In the genomic region with DNA sequence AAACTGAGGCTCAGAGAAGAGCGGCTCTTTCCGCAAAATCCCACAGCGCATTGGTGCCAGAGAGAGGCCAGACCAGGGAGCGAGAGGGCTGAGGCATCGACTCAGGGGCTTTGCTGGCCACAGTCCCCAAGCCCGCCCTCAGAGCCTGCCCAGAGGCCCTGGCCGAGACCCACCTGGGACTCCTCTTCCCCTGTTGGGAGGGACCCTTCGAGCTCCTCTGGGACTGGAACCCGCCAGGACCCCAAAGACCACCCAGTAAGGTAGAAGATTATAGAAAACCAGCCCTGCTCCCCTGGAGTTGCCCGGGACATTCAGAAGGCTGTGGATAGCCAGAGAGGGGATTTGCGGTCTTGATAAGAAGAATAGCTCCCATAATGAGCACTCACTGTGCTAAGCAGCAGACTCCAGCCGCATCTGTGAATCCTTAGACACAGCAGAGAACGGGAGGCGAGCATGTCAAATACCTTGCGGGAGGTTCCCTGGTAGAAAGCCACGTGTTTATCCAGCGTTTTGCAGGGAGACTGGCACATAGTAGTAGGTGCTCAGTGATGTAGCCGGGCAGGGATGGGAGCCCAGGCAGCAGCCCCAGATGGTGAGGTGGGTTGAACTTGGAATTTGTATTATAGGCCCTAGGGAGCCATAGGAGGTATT, we compare ENCODE assay signal across 9 cellular contexts. TPM values are rescaled to one million over a fixed set of nuclear protein-coding genes. Genes with fewer than 3 reads are reported as not detected.
DNase-seq lines count a peak whose midpoint lies in the region; ATAC-seq and TF ChIP-seq lines count a peak whose summit lies in the region.
"Had no signal": no experiment of that assay in that cellular context is flagged by ENCODE, and none has a peak within 500 bp of the region (broad histone marks: within the 10 kb centered on the region; RNA-seq: fewer than 3 reads in every experiment).

No MANE protein-coding gene starts in this region.

- no peak for TF ChIP-seq CTCF in left ventricle myocardium inferior (IDR thresholded peaks at IDR 0.05; ENCODE audit: borderline replicate concordance)
- no peak for TF ChIP-seq CTCF in dorsolateral prefrontal cortex (IDR thresholded peaks at IDR 0.05 in 54 of 56, conservative IDR thresholded peaks at IDR 0.05 in 2 of 56; ENCODE audit: low read depth in 1 of 56, partially characterized antibody in 56 of 56)

- peaks cover 2% of the 10 kb centered on the region for H3K36me3 ChIP-seq in left ventricle myocardium inferior
- H3K36me3 ChIP-seq in muscle layer of duodenum (ENCODE audit: control insufficient read depth in 1 of 2, insufficient read depth in 2 of 2, low read length in 2 of 2), result no peaks in the 10 kb centered on the region

- DNase-seq in left ventricle myocardium inferior (no peak), Right ventricle myocardium superior (no peak), dorsolateral prefrontal cortex (no peak), globus pallidus (ENCODE audit: low spot score) (no peak)
- DNase-seq in stimulated activated CD4-positive, alpha-beta T cell treated with anti-CD3 and anti-CD28 coated beads, Interleukin-2, amount 100 ng/mL, for 24 hours, result no peak
- DNase-seq: T-cell had no signal

- no peak for ATAC-seq in Right ventricle myocardium superior (ENCODE audit: poor library complexity)
- ATAC-seq in GM19452 (IDR thresholded peaks at IDR 0.05; ENCODE audit: unreplicated experiment), result no peak
- ATAC-seq in GM21390 (IDR thresholded peaks at IDR 0.05; ENCODE audit: unreplicated experiment), result no peak

- H3K27ac ChIP-seq in left ventricle myocardium inferior (replicated peaks) (peak overlapping the region; percentile 93), dorsolateral prefrontal cortex (peak overlapping the region in 56 of 59 donors; percentile 61 to 93 (median 88)), muscle layer of duodenum (ENCODE audit: low read length) (peak overlapping the region; percentile 2)

- H3K9me3 ChIP-seq in left ventricle myocardium inferior (replicated peaks) (no peaks in the 10 kb centered on the region), muscle layer of duodenum (ENCODE audit: control insufficient read depth in 1 of 2, low read length in 2 of 2) (no peaks in the 10 kb centered on the region)

- intact Hi-C loops in left ventricle myocardium inferior (cut with micrococcal nuclease), result no loop called here
- intact Hi-C loops in Right ventricle myocardium superior (cut with DNase I), result no loop called here
- intact Hi-C loops in dorsolateral prefrontal cortex (cut with DNase I), result loop anchor here in 1 of 2 donors (2.0 to 5.0 kb wide), 2 partner anchors 23 to 39 kb away; a partner anchor contains a TSS

- H3K4me1 ChIP-seq in left ventricle myocardium inferior, result peaks cover 68% of the 10 kb centered on the region
- H3K4me1 ChIP-seq in muscle layer of duodenum (ENCODE audit: control insufficient read depth in 1 of 2, insufficient read depth in 2 of 2, low read length in 2 of 2), result peaks cover 11 to 48% of the 10 kb centered on the region in 2 donors

- H3K4me3 ChIP-seq in left ventricle myocardium inferior, result peak overlapping the region; percentile 77
- peak overlapping the region; percentile 57 to 85 (median 73) for H3K4me3 ChIP-seq in dorsolateral prefrontal cortex
- peak overlapping the region; percentile 59 to 68 for H3K4me3 ChIP-seq in muscle layer of duodenum (ENCODE audit: low read depth in 1 of 2, low read length in 2 of 2)

- no peaks in the 10 kb centered on the region for H3K27me3 ChIP-seq in left ventricle myocardium inferior (ENCODE audit: low read depth)
- no peaks in the 10 kb centered on the region for H3K27me3 ChIP-seq in dorsolateral prefrontal cortex
- no peaks in the 10 kb centered on the region for H3K27me3 ChIP-seq in muscle layer of duodenum (ENCODE audit: low read depth, low read length)

RNA-seq across cellular contexts. Expression of a gene that starts 0.7 kb away (rescaled TPM):
- total RNA-seq in left ventricle myocardium inferior, result 844 TPM
- total RNA-seq in Right ventricle myocardium superior, result 932 TPM
- total RNA-seq in dorsolateral prefrontal cortex, result 100 to 1,000 TPM in 108 of 120 experiments, 10 to 100 TPM in 12; 58.9 to 165 (median 129) TPM

RNA-seq across cellular contexts. Expression of a gene that starts 21.3 kb away (rescaled TPM):
- 48.4 TPM for total RNA-seq in left ventricle myocardium inferior
- 38.2 TPM for total RNA-seq in Right ventricle myocardium superior
- total RNA-seq in dorsolateral prefrontal cortex, result 100 to 1,000 TPM in 113 of 120 experiments, 10 to 100 TPM in 7; 52.7 to 225 (median 137) TPM

RNA-seq across cellular contexts. Expression of a gene that starts 23.7 kb away (rescaled TPM):
- total RNA-seq in left ventricle myocardium inferior (139 TPM), Right ventricle myocardium superior (118 TPM), dorsolateral prefrontal cortex (10 to 100 TPM; 10.3 to 92.1 (median 25.6) TPM)

RNA-seq across cellular contexts. Expression of a gene that starts 38.7 kb away (rescaled TPM):
- total RNA-seq in left ventricle myocardium inferior (31.3 TPM), Right ventricle myocardium superior (18.1 TPM), dorsolateral prefrontal cortex (10 to 100 TPM; 13.2 to 58.0 (median 23.6) TPM)

RNA-seq across cellular contexts. Expression of a gene that starts 52.5 kb away (rescaled TPM):
- total RNA-seq in left ventricle myocardium inferior, result 0.85 TPM
- 0.48 TPM for total RNA-seq in Right ventricle myocardium superior
- total RNA-seq in dorsolateral prefrontal cortex, result 10 to 100 TPM in 5 of 120 experiments, 1 to 10 TPM in 115; 1.2 to 13.2 (median 5.0) TPM

Comparison
In these comparisons a context has a peak if more than half of its experiments do, and no peak if none do; other contexts are left out.
1. H3K27ac ChIP-seq: peak in every context shown above with its lines; median percentile 93 in left ventricle myocardium inferior; 88 in dorsolateral prefrontal cortex; 2 in muscle layer of duodenum.